24 cellular contexts compared by ENCODE assay signal in the genomic region with DNA sequence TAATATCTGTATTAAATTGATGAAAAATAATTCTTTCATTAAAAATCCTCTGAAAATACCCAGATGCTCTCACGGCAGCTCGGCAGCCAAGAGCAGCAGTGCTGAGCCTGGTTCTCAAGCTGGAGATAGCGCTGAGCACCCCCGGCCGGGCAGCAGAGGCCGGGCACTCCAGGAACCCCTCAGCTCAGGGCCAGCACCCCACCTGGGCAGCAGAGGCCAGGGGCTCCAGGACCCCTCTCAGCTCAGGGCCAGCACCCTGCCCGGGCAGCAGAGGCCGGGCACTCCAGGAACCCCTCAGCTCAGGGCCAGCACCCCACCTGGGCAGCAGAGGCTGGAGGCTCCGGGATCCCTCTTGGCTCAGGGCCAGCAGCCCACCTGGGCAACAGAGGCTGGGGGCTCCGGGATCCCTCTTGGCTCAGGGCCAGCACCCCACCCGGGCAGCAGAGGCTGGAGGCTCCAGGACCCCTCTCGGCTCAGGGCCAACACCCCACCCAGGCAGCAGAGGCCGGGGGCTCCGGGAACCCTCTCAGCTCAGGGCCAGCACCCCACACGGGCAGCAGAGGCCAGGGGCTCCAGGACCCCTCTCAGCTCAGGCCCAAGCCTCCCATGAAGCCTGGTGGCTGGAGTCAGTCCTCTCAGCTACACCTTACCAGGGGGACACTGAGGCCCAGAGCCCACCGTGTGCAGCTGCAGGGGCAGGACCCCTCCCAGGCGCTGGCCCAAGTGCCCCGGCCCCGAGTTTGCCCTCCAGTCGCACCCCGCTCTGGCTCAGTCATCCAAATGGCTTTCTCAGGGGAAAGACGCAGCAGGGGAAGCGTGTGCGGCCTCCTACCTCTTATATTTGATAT. TPM values are rescaled to one million over a fixed set of nuclear protein-coding genes. Genes with fewer than 3 reads are reported as not detected.
A peak's percentile ranks its signal among the peaks of the same experiment; 100 is the strongest.
DNase-seq lines count a peak whose midpoint lies in the region; ATAC-seq, FAIRE-seq and TF ChIP-seq lines count a peak whose summit lies in the region.
"Had no signal": no experiment of that assay in that cellular context is flagged by ENCODE, and none has a peak within 500 bp of the region (broad histone marks: within the 10 kb centered on the region; RNA-seq: fewer than 3 reads in every experiment).

No MANE protein-coding gene starts in this region.

- CTCF ChIA-PET in WTC11 (lab: Charles Lee): no interaction called here

- H3K4me3 Mint-ChIP-seq in WTC11: no peak overlapping the region

- H3K27ac ChIP-seq in coronary artery: no peak overlapping the region
- H3K27ac ChIP-seq in spleen: no peak overlapping the region
- H3K27ac ChIP-seq: A549, breast epithelium, colonic mucosa, esophagus squamous epithelium, gastroesophageal sphincter, SK-N-MC had no signal

- no peaks in the 10 kb centered on the region for H3K4me1 Mint-ChIP-seq in WTC11

- no peak for ATAC-seq in WTC11
- ATAC-seq: A549, gastroesophageal sphincter, mucosa of descending colon had no signal

- H3K36me3 Mint-ChIP-seq in WTC11: peaks cover 56% of the 10 kb centered on the region

- intact Hi-C loops in spleen (cut with DNase I; ENCODE audit: low total_unique reads): no loop called here

- H3K36me3 ChIP-seq in spleen: peaks cover 0 to 93% (median 79%) of the 10 kb centered on the region in 6 donors
- H3K36me3 ChIP-seq: colonic mucosa had no signal

- DNase-seq in activated CD8-positive, alpha-beta memory T cell treated with anti-CD3 and anti-CD28 coated beads, Interleukin-2, amount 50 U/mL, for 48 hours: peak; percentile 41
- DNase-seq in activated CD8-positive, alpha-beta memory T cell treated with anti-CD3 and anti-CD28 coated beads for 24 hours: no peak
- peak; percentile 5 for DNase-seq in GM12892 (ENCODE audit: insufficient read length)
- DNase-seq in coronary artery (ENCODE audit: low spot score): peak; percentile 69
- peak; percentile 69 for DNase-seq in spleen
- no peak for DNase-seq in WTC11 (ENCODE audit: low spot score)
- no peak for DNase-seq in cerebellum (ENCODE audit: low spot score)
- DNase-seq in retina: no peak
- DNase-seq: activated CD4-positive, alpha-beta T cell treated with anti-CD3 and anti-CD28 coated beads, Interleukin-2, amount 50 U/mL, for 1 hour; colonic mucosa; esophagus squamous epithelium; GDM1; Karpas-422; NCI-H1694 treated with DMSO at 0.1 percent for 48 hours; NCI-H526 had no signal

- no peaks in the 10 kb centered on the region for H3K4me1 ChIP-seq in spleen
- H3K4me1 ChIP-seq: breast epithelium, colonic mucosa, gastroesophageal sphincter had no signal

- peaks cover 1% of the 10 kb centered on the region for H3K9me3 Mint-ChIP-seq in WTC11

- H3K27me3 Mint-ChIP-seq in WTC11 (ENCODE audit: low read depth): no peaks in the 10 kb centered on the region

- H3K27ac Mint-ChIP-seq in WTC11: no peak overlapping the region

- H3K27me3 ChIP-seq in spleen (replicated peaks in 1 of 7): no peaks in the 10 kb centered on the region
- H3K27me3 ChIP-seq: breast epithelium, colonic mucosa, esophagus squamous epithelium, gastroesophageal sphincter had no signal

- TF ChIP-seq POLR2A in GM12892 (IDR thresholded peaks at IDR 0.05; ENCODE audit: low read depth, low read length) (no peak), spleen (IDR thresholded peaks at IDR 0.05) (no peak)

- H3K4me3 ChIP-seq in coronary artery: no peak overlapping the region
- H3K4me3 ChIP-seq in spleen: no peak overlapping the region
- H3K4me3 ChIP-seq: A549, breast epithelium, colonic mucosa, esophagus squamous epithelium, gastroesophageal sphincter, mucosa of descending colon, SK-N-MC had no signal

- POLR2A ChIA-PET in WTC11 (lab: Charles Lee): no interaction called here

- no peaks in the 10 kb centered on the region for H3K9me3 ChIP-seq in spleen
- H3K9me3 ChIP-seq: breast epithelium, colonic mucosa, esophagus squamous epithelium, gastroesophageal sphincter, mucosa of descending colon had no signal

- TF ChIP-seq CTCF in coronary artery (IDR thresholded peaks at IDR 0.05) (no peak), spleen (IDR thresholded peaks at IDR 0.05 in 8 of 11, conservative IDR thresholded peaks at IDR 0.05 in 3 of 11) (no peak), WTC11 (IDR thresholded peaks at IDR 0.05) (no peak)

- FAIRE-seq in GM12892 (lab: Jason Lieb, UNC): no peak
- FAIRE-seq: A549, H1, RCC 7860 had no signal

- WGBS in spleen, 5 donors: 81 to 95% (median 91%) methylated on average over 13 to 24 of the region's 24 CpGs

TF ChIP-seq in WTC11, 78 proteins besides CTCF, POLR2A, EP300 and RAD21 (continues in another document):
- TF ChIP-seq, protein P1, sequence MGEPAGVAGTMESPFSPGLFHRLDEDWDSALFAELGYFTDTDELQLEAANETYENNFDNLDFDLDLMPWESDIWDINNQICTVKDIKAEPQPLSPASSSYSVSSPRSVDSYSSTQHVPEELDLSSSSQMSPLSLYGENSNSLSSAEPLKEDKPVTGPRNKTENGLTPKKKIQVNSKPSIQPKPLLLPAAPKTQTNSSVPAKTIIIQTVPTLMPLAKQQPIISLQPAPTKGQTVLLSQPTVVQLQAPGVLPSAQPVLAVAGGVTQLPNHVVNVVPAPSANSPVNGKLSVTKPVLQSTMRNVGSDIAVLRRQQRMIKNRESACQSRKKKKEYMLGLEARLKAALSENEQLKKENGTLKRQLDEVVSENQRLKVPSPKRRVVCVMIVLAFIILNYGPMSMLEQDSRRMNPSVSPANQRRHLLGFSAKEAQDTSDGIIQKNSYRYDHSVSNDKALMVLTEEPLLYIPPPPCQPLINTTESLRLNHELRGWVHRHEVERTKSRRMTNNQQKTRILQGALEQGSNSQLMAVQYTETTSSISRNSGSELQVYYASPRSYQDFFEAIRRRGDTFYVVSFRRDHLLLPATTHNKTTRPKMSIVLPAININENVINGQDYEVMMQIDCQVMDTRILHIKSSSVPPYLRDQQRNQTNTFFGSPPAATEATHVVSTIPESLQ (CRISPR knock-in tag; IDR thresholded peaks at IDR 0.05): no peak
- TF ChIP-seq NR1H2 (CRISPR knock-in tag; IDR thresholded peaks at IDR 0.05) (no peak), ZNF138 (CRISPR knock-in tag; conservative IDR thresholded peaks at IDR 0.05) (no peak), ZNF423 (CRISPR knock-in tag; IDR thresholded peaks at IDR 0.05) (no peak), NR2C2 (CRISPR knock-in tag; IDR thresholded peaks at IDR 0.05) (no peak), JAZF1 (CRISPR knock-in tag; IDR thresholded peaks at IDR 0.05) (no peak), RELA (CRISPR knock-in tag; IDR thresholded peaks at IDR 0.05; ENCODE audit: borderline replicate concordance) (no peak), MXD4 (CRISPR knock-in tag; IDR thresholded peaks at IDR 0.05; ENCODE audit: borderline replicate concordance) (no peak), SMAD3 (CRISPR knock-in tag; IDR thresholded peaks at IDR 0.05; ENCODE audit: borderline replicate concordance) (no peak), ZNF416 (CRISPR knock-in tag; IDR thresholded peaks at IDR 0.05) (no peak), NFYB (CRISPR knock-in tag; conservative IDR thresholded peaks at IDR 0.05; ENCODE audit: low read depth) (no peak), CBFB (CRISPR knock-in tag; IDR thresholded peaks at IDR 0.05; ENCODE audit: low read depth) (no peak)
- TF ChIP-seq, protein P2, sequence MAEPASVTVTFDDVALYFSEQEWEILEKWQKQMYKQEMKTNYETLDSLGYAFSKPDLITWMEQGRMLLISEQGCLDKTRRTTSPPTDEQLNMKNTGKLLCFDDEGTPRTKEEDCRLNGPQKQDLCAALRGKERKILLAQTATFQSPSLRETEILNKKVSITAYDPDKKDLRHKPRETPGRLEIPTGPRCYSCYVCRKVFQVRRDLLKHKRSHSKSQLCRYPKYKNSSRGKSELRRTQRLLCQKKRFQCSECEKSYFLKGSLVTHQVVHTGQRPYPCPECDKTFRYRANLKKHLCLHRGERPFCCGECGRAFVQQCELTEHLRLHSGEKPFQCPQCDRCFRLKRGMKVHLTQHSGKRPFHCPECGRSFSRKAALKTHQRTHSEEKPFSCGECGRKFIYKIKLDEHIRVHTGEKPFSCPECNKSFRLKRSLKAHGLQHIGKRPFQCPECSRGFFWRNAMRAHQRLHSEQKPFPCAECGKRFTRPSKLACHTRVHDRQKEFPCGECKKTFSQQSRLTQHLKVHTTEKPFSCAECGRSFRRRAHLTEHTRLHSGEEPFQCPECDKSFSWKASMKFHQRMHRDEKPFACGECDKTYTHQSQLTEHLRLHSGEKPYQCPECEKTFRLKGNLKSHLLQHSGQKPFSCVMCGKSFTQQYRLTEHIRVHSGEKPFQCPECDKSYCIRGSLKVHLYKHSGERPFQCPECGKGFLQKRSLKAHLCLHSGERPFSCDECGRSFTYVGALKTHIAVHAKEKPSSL (CRISPR knock-in tag; conservative IDR thresholded peaks at IDR 0.05): no peak
- TF ChIP-seq, protein P3, sequence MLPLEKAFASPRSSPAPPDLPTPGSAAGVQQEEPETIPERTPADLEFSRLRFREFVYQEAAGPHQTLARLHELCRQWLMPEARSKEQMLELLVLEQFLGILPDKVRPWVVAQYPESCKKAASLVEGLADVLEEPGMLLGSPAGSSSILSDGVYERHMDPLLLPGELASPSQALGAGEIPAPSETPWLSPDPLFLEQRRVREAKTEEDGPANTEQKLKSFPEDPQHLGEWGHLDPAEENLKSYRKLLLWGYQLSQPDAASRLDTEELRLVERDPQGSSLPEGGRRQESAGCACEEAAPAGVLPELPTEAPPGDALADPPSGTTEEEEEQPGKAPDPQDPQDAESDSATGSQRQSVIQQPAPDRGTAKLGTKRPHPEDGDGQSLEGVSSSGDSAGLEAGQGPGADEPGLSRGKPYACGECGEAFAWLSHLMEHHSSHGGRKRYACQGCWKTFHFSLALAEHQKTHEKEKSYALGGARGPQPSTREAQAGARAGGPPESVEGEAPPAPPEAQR (CRISPR knock-in tag; IDR thresholded peaks at IDR 0.05): no peak
- TF ChIP-seq, protein P4, sequence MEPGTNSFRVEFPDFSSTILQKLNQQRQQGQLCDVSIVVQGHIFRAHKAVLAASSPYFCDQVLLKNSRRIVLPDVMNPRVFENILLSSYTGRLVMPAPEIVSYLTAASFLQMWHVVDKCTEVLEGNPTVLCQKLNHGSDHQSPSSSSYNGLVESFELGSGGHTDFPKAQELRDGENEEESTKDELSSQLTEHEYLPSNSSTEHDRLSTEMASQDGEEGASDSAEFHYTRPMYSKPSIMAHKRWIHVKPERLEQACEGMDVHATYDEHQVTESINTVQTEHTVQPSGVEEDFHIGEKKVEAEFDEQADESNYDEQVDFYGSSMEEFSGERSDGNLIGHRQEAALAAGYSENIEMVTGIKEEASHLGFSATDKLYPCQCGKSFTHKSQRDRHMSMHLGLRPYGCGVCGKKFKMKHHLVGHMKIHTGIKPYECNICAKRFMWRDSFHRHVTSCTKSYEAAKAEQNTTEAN (CRISPR knock-in tag; IDR thresholded peaks at IDR 0.05): no peak

RNA-seq across cellular contexts. Expression of a gene that starts 21.7 kb away (rescaled TPM):
- polyA plus RNA-seq in GM12892 (2012; ENCODE audit: missing spikeins): 44.0 TPM
- total RNA-seq in spleen (100 to 1,000 TPM in 3 of 7 donors, 10 to 100 TPM in 4; 87.2 to 118 (median 99.9) TPM), WTC11 (2021) (73.4 to 92.8 TPM (median 73.8 TPM) in 3 replicates), cerebellum (60.9 TPM)
- polyA plus RNA-seq in spleen: 10 to 100 TPM; 39.7 to 55.6 (median 45.1) TPM

RNA-seq across cellular contexts. Expression of a gene that starts 28.3 kb away (rescaled TPM):
- 0.15 TPM for polyA plus RNA-seq in GM12892 (2012; ENCODE audit: missing spikeins)
- total RNA-seq in spleen (1 to 10 TPM in 2 of 7 donors, under 1 TPM in 3, not detected in 2; 0.16 to 5.3 (median 0.43) TPM), WTC11 (2021) (40.4 to 42.9 TPM (median 40.5 TPM) in 3 replicates), cerebellum (not detected)
- polyA plus RNA-seq in spleen: under 1 TPM; 0.09 to 0.53 (median 0.19) TPM
- total RNA-seq: gastroesophageal sphincter, ureter had no signal
- polyA plus RNA-seq: neural cell had no signal

Comparison
In these comparisons a context has a peak if more than half of its experiments do, and no peak if none do; other contexts are left out.
1. DNase-seq: peak in activated CD8-positive, alpha-beta memory T cell treated with anti-CD3 and anti-CD28 coated beads, Interleukin-2, amount 50 U/mL, for 48 hours (single experiment), GM12892 (single experiment), coronary artery (single experiment) and spleen (single experiment); none in activated CD8-positive, alpha-beta memory T cell treated with anti-CD3 and anti-CD28 coated beads for 24 hours (single experiment), WTC11 (single experiment), cerebellum (single experiment) and retina (single experiment).